ENCODE assay signal across 1 cellular context in the genomic region with DNA sequence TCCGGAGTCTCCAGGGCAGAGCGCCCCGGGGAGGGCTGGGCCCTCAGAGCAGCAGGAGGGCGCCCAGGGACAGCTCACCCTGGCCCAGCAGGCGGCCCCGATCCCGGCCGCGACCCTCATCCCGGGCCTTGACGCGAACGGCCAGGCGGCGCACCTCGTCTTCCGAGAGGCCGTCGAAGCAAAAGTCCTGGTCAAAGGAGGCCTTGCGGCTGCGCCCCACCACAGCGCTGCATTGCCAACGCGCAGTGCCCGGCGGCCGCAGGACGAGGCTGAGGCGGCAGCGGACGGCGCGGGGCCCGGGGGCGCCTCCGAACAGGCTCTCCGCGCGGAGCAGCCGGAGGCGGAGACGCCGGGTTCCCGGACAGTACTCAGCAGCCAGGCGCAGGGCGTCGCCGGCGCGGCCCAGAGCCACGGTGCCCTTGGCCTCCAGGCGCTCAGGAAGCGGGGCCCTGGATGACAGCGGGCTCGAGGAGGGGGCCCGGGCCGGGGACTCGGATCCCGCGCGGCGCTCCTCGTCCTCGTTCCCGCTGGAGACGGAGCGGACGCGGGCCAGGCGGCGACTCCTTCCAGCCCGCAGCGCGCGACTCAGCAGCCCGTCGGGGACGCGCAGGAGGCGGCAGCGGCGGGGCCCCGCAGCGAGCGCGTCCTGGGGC.
TF ChIP-seq lines count a peak whose summit lies in the region.

No MANE protein-coding gene starts in this region.

TF ChIP-seq in SK-N-SH, 30 proteins besides CTCF, POLR2A, EP300 and RAD21 (continued from another document):
- TF ChIP-seq, protein P1, sequence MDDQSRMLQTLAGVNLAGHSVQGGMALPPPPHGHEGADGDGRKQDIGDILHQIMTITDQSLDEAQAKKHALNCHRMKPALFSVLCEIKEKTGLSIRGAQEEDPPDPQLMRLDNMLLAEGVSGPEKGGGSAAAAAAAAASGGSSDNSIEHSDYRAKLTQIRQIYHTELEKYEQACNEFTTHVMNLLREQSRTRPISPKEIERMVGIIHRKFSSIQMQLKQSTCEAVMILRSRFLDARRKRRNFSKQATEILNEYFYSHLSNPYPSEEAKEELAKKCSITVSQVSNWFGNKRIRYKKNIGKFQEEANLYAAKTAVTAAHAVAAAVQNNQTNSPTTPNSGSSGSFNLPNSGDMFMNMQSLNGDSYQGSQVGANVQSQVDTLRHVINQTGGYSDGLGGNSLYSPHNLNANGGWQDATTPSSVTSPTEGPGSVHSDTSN (IDR thresholded peaks at IDR 0.05): no peak
- TF ChIP-seq TCF12 (IDR thresholded peaks at IDR 0.05): no peak
- no peak for TF ChIP-seq CHD2 (IDR thresholded peaks at IDR 0.05; ENCODE audit: low read length, partially characterized antibody)
- TF ChIP-seq GATA2 (CRISPR knock-in tag; IDR thresholded peaks at IDR 0.05): no peak
- TF ChIP-seq FOSL2 (IDR thresholded peaks at IDR 0.05; ENCODE audit: borderline replicate concordance, low read depth): no peak
